8 cellular contexts compared by ENCODE assay signal in the genomic region with DNA sequence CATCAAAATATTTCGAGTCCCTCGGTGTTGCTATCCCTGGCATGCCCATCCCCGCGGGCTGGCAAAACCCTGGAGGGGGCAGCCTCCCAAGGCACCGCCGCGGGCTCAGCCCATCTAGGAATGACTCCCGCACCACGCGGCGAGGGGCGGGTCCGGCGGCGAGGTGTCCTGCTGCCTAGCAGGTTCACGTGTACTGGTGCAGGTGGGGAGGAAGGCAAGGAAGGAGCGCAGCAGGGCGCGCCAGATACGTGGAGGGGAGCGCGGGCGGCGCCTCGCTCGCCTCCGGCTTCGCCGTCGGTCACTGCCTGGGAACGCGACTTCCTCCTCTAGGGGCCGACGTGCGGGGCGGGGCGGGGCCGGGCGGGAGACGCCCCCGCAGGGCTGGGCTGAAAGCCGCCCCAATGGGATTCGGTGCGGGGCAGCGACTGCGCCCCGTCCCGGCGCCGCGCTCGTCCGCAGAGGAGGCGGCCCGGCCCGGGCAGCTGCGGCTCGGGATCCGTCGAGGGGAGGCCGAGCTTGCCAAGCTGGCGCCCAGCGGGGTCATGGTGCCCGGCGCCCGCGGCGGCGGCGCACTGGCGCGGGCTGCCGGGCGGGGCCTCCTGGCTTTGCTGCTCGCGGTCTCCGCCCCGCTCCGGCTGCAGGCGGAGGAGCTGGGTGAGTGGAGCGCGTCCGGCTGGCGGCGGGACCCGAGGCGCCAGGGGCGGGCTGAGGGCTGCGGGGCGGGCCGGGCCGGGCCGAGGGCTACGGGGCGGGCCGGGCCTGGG. TPM values are rescaled to one million over a fixed set of nuclear protein-coding genes. Genes with fewer than 3 reads are reported as not detected.
DNase-seq lines count a peak whose midpoint lies in the region; TF ChIP-seq lines count a peak whose summit lies in the region.

A gene (plus strand): TSS at position 435 of the 764 bp plus-strand sequence. CDS start 108 bp downstream, at position 543.

- H2BK20ac ChIP-seq in H9 (ENCODE audit: low read depth, low read length, poor library complexity, severe bottlenecking): no peak within 1 kb of the TSS

- H4K8ac ChIP-seq in H9 (replicated peaks; ENCODE audit: insufficient read length, low read depth, low read length): no peak within 1 kb of the TSS

- peak within 1 kb of the TSS; percentile 79 to 93 for H3K4me3 Mint-ChIP-seq in H9
- H3K4me3 Mint-ChIP-seq in T-helper 1 cell treated with Interleukin-12 subunit alpha and Interleukin-12 subunit beta and Interleukin-4 antibody, amounts not matched to agents 30 μg/mL and 1 μg/mL, for 36 hours: peak within 1 kb of the TSS; percentile 92

- no peak for TF ChIP-seq CTCF in GM10248 (IDR thresholded peaks at IDR 0.05; ENCODE audit: control extremely low read depth, extremely low read depth, low read depth, missing control alignments)
- no peak for TF ChIP-seq CTCF in H9 (conservative IDR thresholded peaks at IDR 0.05)

- no peak within 1 kb of the TSS for H2AK5ac ChIP-seq in H9 (ENCODE audit: insufficient read length, low read length)

- H3K27me3 ChIP-seq in H9 (ENCODE audit: insufficient read depth, low read length) (peaks cover 11% of the 10 kb centered on the region; the same call in 1 of the 2 replicates), MG63 (no peaks in the 10 kb centered on the region)

- H3K27me3 Mint-ChIP-seq in H9 (ENCODE audit: low read depth): peaks cover 20% of the 10 kb centered on the region
- peaks cover 69% of the 10 kb centered on the region for H3K27me3 Mint-ChIP-seq in T-helper 1 cell treated with Interleukin-12 subunit alpha and Interleukin-12 subunit beta and Interleukin-4 antibody, amounts not matched to agents 30 μg/mL and 1 μg/mL, for 36 hours (ENCODE audit: low read depth)

- H3K4me1 ChIP-seq in H9 (ENCODE audit: insufficient read depth, low read length): no peaks in the 10 kb centered on the region; the same call in 1 of the 2 replicates

- H3K56ac ChIP-seq in H9 (ENCODE audit: insufficient read length, low read depth, low read length): no peak within 1 kb of the TSS

- no peak within 1 kb of the TSS for H3K23ac ChIP-seq in H9 (ENCODE audit: insufficient read length, low read depth, low read length)

- peak within 1 kb of the TSS; percentile 48 for H3K9ac ChIP-seq in H9 (ENCODE audit: extremely low read depth, insufficient read length, low read length)

- H2BK12ac ChIP-seq in H9 (ENCODE audit: insufficient read length, low read depth, low read length): no peak within 1 kb of the TSS

- H3K4me2 ChIP-seq in H9 (ENCODE audit: insufficient read depth, insufficient read length, low read length): peak within 1 kb of the TSS; percentile 72

- peak within 1 kb of the TSS; percentile 97 for H3K4me3 ChIP-seq in MG63

- H3K4me1 Mint-ChIP-seq in H9: peaks cover 25 to 32% of the 10 kb centered on the region in 2 experiments
- peaks cover 14% of the 10 kb centered on the region for H3K4me1 Mint-ChIP-seq in T-helper 1 cell treated with Interleukin-12 subunit alpha and Interleukin-12 subunit beta and Interleukin-4 antibody, amounts not matched to agents 30 μg/mL and 1 μg/mL, for 36 hours (ENCODE audit: low read depth)

- H3K23me2 ChIP-seq in H9 (ENCODE audit: insufficient read length, low read depth, low read length, poor library complexity, severe bottlenecking): peaks cover 5% of the 10 kb centered on the region

- no peak within 1 kb of the TSS for H4K91ac ChIP-seq in H9 (ENCODE audit: insufficient read length, low read depth, low read length)

- no peak within 1 kb of the TSS for H2BK5ac ChIP-seq in H9 (ENCODE audit: insufficient read length, low read length)

- no CpG with 5 or more reads among the region's 96 CpGs for WGBS in H9 (ENCODE audit: extremely low coverage, insufficient read length, low lambda C conversion rate)

- H3K36me3 Mint-ChIP-seq in H9 (ENCODE audit: insufficient read depth in 1 of 3, low read depth in 3 of 3): peaks cover 10 to 11% (median 11%) of the 10 kb centered on the region in 3 experiments; a peak in 6 of 7 replicates
- H3K36me3 Mint-ChIP-seq in T-helper 1 cell treated with Interleukin-12 subunit alpha and Interleukin-12 subunit beta and Interleukin-4 antibody, amounts not matched to agents 30 μg/mL and 1 μg/mL, for 36 hours (ENCODE audit: low read depth): peaks cover 2% of the 10 kb centered on the region

- CTCF ChIA-PET in GM10248 (lab: Yijun Ruan, JAX): interaction anchor here (1.0 to 5.1 kb wide), 7 partner anchors 12 to 123 kb away, joined by 3 to 35 read pairs (median 4); no protein-coding TSS in a partner anchor

- H4K20me1 ChIP-seq in H9 (ENCODE audit: control insufficient read depth, insufficient read depth, insufficient read length): no peaks in the 10 kb centered on the region

- H3K36me3 ChIP-seq in MG63: peaks cover 21% of the 10 kb centered on the region

- no peak within 1 kb of the TSS for H3T11ph ChIP-seq in H9 (ENCODE audit: low read length)

- no peak within 1 kb of the TSS for H2AFZ ChIP-seq in H9 (ENCODE audit: low read length)

- H4K5ac ChIP-seq in H9 (ENCODE audit: insufficient read length, low read depth, low read length): no peak within 1 kb of the TSS

- no peak within 1 kb of the TSS for H2BK120ac ChIP-seq in H9 (ENCODE audit: low read depth, low read length, poor library complexity, severe bottlenecking)

- H3K18ac ChIP-seq in H9 (ENCODE audit: insufficient read length, low read depth, low read length): no peak within 1 kb of the TSS

- peaks cover 9 to 10% of the 10 kb centered on the region in 2 experiments for H3K9me3 Mint-ChIP-seq in H9
- H3K9me3 Mint-ChIP-seq in T-helper 1 cell treated with Interleukin-12 subunit alpha and Interleukin-12 subunit beta and Interleukin-4 antibody, amounts not matched to agents 30 μg/mL and 1 μg/mL, for 36 hours: no peaks in the 10 kb centered on the region

- POLR2A ChIA-PET in GM10248 (lab: Yijun Ruan, JAX): no interaction called here

- H3K14ac ChIP-seq in H9 (ENCODE audit: insufficient read depth, low read length): peak within 1 kb of the TSS; percentile 21; the same call in 1 of the 2 replicates

- DNase-seq in GM10248 (ENCODE audit: extremely low spot score) (peak; percentile 84), H9 (peak; percentile 84), MG63 (peak; percentile 86), astrocyte of the hippocampus (ENCODE audit: low read depth, low spot score) (peak; percentile 94), hepatic stellate cell (ENCODE audit: low spot score) (peak; percentile 84), putamen (ENCODE audit: low spot score) (peak; percentile 61), OCI-M2 (lab: John Stamatoyannopoulos, UW; ENCODE audit: unreplicated experiment) (no peak)

- H3K79me2 ChIP-seq in H9 (ENCODE audit: insufficient read depth, low read length): no peaks in the 10 kb centered on the region

- H3K27ac Mint-ChIP-seq in H9: peak within 1 kb of the TSS in 1 of 3 experiments; percentile 79; a peak in 2 of 7 replicates
- peak within 1 kb of the TSS; percentile 90 for H3K27ac Mint-ChIP-seq in T-helper 1 cell treated with Interleukin-12 subunit alpha and Interleukin-12 subunit beta and Interleukin-4 antibody, amounts not matched to agents 30 μg/mL and 1 μg/mL, for 36 hours

- no peak within 1 kb of the TSS for H3K27ac ChIP-seq in H9 (ENCODE audit: insufficient read length, low read depth, low read length)

- no peaks in the 10 kb centered on the region for H3K79me1 ChIP-seq in H9 (ENCODE audit: insufficient read depth, low read depth, low read length, poor library complexity, severe bottlenecking)

- H2BK15ac ChIP-seq in H9 (ENCODE audit: low read depth, low read length): no peak within 1 kb of the TSS

- no peak within 1 kb of the TSS for H3K4ac ChIP-seq in H9 (ENCODE audit: low read depth, low read length)

- H3K9me3 ChIP-seq in H9 (ENCODE audit: control insufficient read depth, low read depth, low read length) (no peaks in the 10 kb centered on the region), MG63 (no peaks in the 10 kb centered on the region)

RNA-seq across cellular contexts. Expression of the gene that starts here (rescaled TPM):
- 8.5 and 10.1 TPM in 2 replicates for total RNA-seq in H9 (2021)
- total RNA-seq in MG63 (2014; rRNA removed; shearing (Covaris generic); ENCODE audit: low replicate concordance): 20.9 and 34.8 TPM in 2 replicates
